ENCODE assay signal across 8 cellular contexts in the genomic region with DNA sequence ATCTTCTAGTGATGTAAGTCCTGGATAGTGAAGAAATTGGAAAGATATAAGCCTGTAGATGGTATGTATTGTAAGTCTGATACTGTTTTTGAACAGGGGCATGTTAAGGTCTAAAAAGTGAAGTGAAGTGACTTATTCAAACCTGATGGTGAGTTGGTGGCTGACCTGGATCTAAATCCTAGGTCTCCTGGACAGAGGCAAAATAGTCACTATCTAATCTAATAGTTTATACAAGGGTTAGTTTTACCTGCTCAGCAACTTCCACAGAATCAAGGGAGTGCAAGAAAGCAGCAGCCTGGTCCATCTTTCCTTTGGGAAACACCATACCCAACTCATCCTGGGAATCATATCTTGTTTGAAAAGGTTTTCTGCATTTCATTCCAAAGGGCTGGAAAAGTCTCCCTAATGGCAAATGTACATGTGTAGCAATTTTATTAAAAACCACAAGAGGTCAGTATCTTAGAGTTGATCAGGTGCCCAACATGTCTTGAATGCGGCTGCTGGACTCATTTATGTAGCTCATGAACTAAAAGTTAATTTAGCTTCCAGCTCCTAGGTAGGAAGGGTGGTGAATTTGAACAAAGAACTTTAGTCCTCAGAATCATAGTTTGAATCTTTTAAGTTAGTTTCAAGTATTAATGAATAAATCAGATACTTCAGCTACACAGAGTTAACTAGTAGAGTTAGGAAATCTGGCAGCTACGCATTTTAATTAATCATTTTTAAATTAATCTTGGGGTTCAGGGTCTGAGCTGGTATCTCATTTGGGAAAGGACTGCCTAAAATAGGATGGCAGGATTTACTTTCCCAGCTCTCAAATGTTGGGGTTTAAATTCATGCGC. TPM values are rescaled to one million over a fixed set of nuclear protein-coding genes. Genes with fewer than 3 reads are reported as not detected.
DNase-seq lines count a peak whose midpoint lies in the region; ATAC-seq and TF ChIP-seq lines count a peak whose summit lies in the region.

No MANE protein-coding gene starts in this region.

- intact Hi-C loops in heart left ventricle (cut with DNase I), result loop anchor here in 9 of 10 donors (2.0 to 10.0 kb wide), 9 partner anchors 124 to 517 kb away; a partner anchor contains a TSS
- intact Hi-C loops in stomach (cut with DNase I; ENCODE audit: low total_unique reads), result no loop called here

- H3K4me3 ChIP-seq in DND-41 (ENCODE audit: low read depth in 1 of 2, low read length in 2 of 2), result no peak overlapping the region
- no peak overlapping the region for H3K4me3 ChIP-seq in KMS-11 (IDR thresholded peaks at IDR 0.05; ENCODE audit: insufficient read depth, low read depth, low read length)
- H3K4me3 ChIP-seq in heart left ventricle, result no peak overlapping the region
- no peak overlapping the region for H3K4me3 ChIP-seq in stomach

- TF ChIP-seq EP300 in stomach (IDR thresholded peaks at IDR 0.05), result no peak

- H2AFZ ChIP-seq in DND-41 (ENCODE audit: low read depth, low read length) (no peak overlapping the region), KMS-11 (ENCODE audit: low read depth) (no peak overlapping the region)

- peaks cover 95% of the 10 kb centered on the region for H3K36me3 ChIP-seq in DND-41 (ENCODE audit: insufficient read depth, low read length)
- peaks cover 4% of the 10 kb centered on the region; the same call in 1 of the 2 replicates for H3K36me3 ChIP-seq in KMS-11 (ENCODE audit: insufficient read depth)
- peaks cover 0 to 98% (median 77%) of the 10 kb centered on the region in 9 donors for H3K36me3 ChIP-seq in heart left ventricle
- peaks cover 11 to 77% (median 68%) of the 10 kb centered on the region in 4 donors for H3K36me3 ChIP-seq in stomach

- no peak overlapping the region for H3K27ac ChIP-seq in DND-41 (ENCODE audit: low read length)
- H3K27ac ChIP-seq in KMS-11, result peak overlapping the region; percentile 71
- peak overlapping the region; percentile 79; the same call in 1 of the 2 replicates for H3K27ac ChIP-seq in VCaP
- no peak overlapping the region for H3K27ac ChIP-seq in heart left ventricle
- no peak overlapping the region for H3K27ac ChIP-seq in stomach

- no peak overlapping the region for H3K4me2 ChIP-seq in DND-41 (ENCODE audit: insufficient read depth, low read length)
- H3K4me2 ChIP-seq in KMS-11, result peak overlapping the region; percentile 98

- TF ChIP-seq POLR2A in heart left ventricle (IDR thresholded peaks at IDR 0.05) (no peak), stomach (IDR thresholded peaks at IDR 0.05) (no peak)

- ATAC-seq in DND-41 (ENCODE audit: insufficient read depth, low read depth), result no peak
- peak in 1 of 4 donors; percentile 60 for ATAC-seq in heart left ventricle
- no peak for ATAC-seq in GM18861 (IDR thresholded peaks at IDR 0.05; ENCODE audit: unreplicated experiment)

- H3K27me3 ChIP-seq in DND-41 (ENCODE audit: insufficient read depth, low read length, poor library complexity), result no peaks in the 10 kb centered on the region
- H3K27me3 ChIP-seq in KMS-11 (ENCODE audit: insufficient read depth, low read depth), result no peaks in the 10 kb centered on the region
- H3K27me3 ChIP-seq in heart left ventricle, result no peaks in the 10 kb centered on the region
- H3K27me3 ChIP-seq in stomach, result no peaks in the 10 kb centered on the region

- H3K79me2 ChIP-seq in DND-41 (ENCODE audit: insufficient read depth, low read length) (no peaks in the 10 kb centered on the region; the same call in 1 of the 2 replicates), KMS-11 (ENCODE audit: insufficient read depth, low read depth) (no peaks in the 10 kb centered on the region; the same call in 1 of the 2 replicates)

- peak; percentile 49 for TF ChIP-seq CTCF in DND-41 (IDR thresholded peaks at IDR 0.05; ENCODE audit: borderline replicate concordance, extremely low read depth, low read length, poor library complexity, severe bottlenecking)
- TF ChIP-seq CTCF in KMS-11 (conservative IDR thresholded peaks at IDR 0.05; ENCODE audit: low read depth, low read length), result peak; percentile 67
- TF ChIP-seq CTCF in VCaP (conservative IDR thresholded peaks at IDR 0.05), result peak; percentile 87
- TF ChIP-seq CTCF in heart left ventricle (IDR thresholded peaks at IDR 0.05), result peak; percentile 33 to 68 (median 50)
- TF ChIP-seq CTCF in stomach (IDR thresholded peaks at IDR 0.05), result peak in 5 of 7 experiments; percentile 27 to 61 (median 48)

- no peak for DNase-seq in DND-41
- no peak for DNase-seq in heart left ventricle
- DNase-seq in stomach, result no peak
- DNase-seq in COLO668 (lab: John Stamatoyannopoulos, UW; ENCODE audit: unreplicated experiment), result no peak
- no peak for DNase-seq in effector CD4-positive, alpha-beta T cell

- 70 to 76% (median 71%) methylated on average over 3 of the region's 3 CpGs for WGBS in heart left ventricle, 4 donors
- WGBS in stomach, 5 donors, result 70 to 78% (median 73%) methylated on average over 3 of the region's 3 CpGs

- H3K4me1 ChIP-seq in DND-41 (ENCODE audit: insufficient read depth, low read length), result no peaks in the 10 kb centered on the region
- H3K4me1 ChIP-seq in KMS-11 (ENCODE audit: low read depth, poor library complexity, severe bottlenecking), result peaks cover 74% of the 10 kb centered on the region
- no peaks in the 10 kb centered on the region for H3K4me1 ChIP-seq in heart left ventricle
- H3K4me1 ChIP-seq in stomach, result peaks cover 0 to 6% (median 0%) of the 10 kb centered on the region in 4 donors

- H4K20me1 ChIP-seq in DND-41 (ENCODE audit: insufficient read depth, low read length) (no peaks in the 10 kb centered on the region), KMS-11 (ENCODE audit: insufficient read depth) (no peaks in the 10 kb centered on the region)

- H3K9ac ChIP-seq in DND-41 (ENCODE audit: low read depth, low read length), result no peak overlapping the region
- H3K9ac ChIP-seq in KMS-11, result peak overlapping the region; percentile 9; the same call in 1 of the 2 replicates

- H3K9me3 ChIP-seq in DND-41 (ENCODE audit: insufficient read depth, low read length, severe bottlenecking) (no peaks in the 10 kb centered on the region), heart left ventricle (no peaks in the 10 kb centered on the region), stomach (no peaks in the 10 kb centered on the region)

RNA-seq across cellular contexts. Expression of a gene that starts 26.0 kb away (rescaled TPM):
- total RNA-seq in heart left ventricle (10 to 100 TPM in 1 of 9 donors, 1 to 10 TPM in 8; 3.4 to 12.0 (median 6.0) TPM), stomach (10 to 100 TPM in 4 of 5 donors, 1 to 10 TPM in 1; 4.3 to 25.7 (median 20.3) TPM)
- polyA plus RNA-seq in heart left ventricle (1 to 10 TPM; 1.6 to 1.9 TPM), stomach (1 to 10 TPM; 2.4 to 4.2 (median 2.9) TPM)

RNA-seq across cellular contexts. Expression of a gene that starts 26.2 kb away (rescaled TPM):
- 10 to 100 TPM; 10.0 to 18.2 (median 13.9) TPM for total RNA-seq in heart left ventricle
- 1 to 10 TPM; 2.6 to 5.2 TPM for polyA plus RNA-seq in heart left ventricle
- total RNA-seq in stomach, result 100 to 1,000 TPM in 1 of 5 donors, 10 to 100 TPM in 2, 1 to 10 TPM in 1, under 1 TPM in 1; 0.58 to 122 (median 10.3) TPM
- 1 to 10 TPM; 1.4 to 2.7 (median 1.7) TPM for polyA plus RNA-seq in stomach

Comparison
In these comparisons a context has a peak if more than half of its experiments do, and no peak if none do; other contexts are left out.
1. H3K27ac ChIP-seq: peak in KMS-11 (single experiment) and VCaP (single experiment); none in DND-41 (single experiment), heart left ventricle (0 of 12) and stomach (0 of 5).
2. Peak in every context shown above with its lines, with median percentiles within 50 percentile points of each other: CTCF ChIP-seq.